1 cellular context compared by ENCODE assay signal in genomic region chrX:12370444-12371089, GRCh38.
TF ChIP-seq lines count a peak whose summit lies in the region.

No MANE protein-coding gene starts in this region.

TF ChIP-seq in HepG2, 621 proteins besides CTCF, POLR2A, EP300 and RAD21 (continued from another document):
- TF ChIP-seq KIAA2018 (CRISPR knock-in tag; IDR thresholded peaks at IDR 0.05; ENCODE audit: borderline replicate concordance) = no peak
- no peak for TF ChIP-seq MTF1 (CRISPR knock-in tag; IDR thresholded peaks at IDR 0.05)
- TF ChIP-seq MLXIP (CRISPR knock-in tag; IDR thresholded peaks at IDR 0.05; ENCODE audit: borderline replicate concordance) = no peak
- TF ChIP-seq ARNT2 (CRISPR knock-in tag; IDR thresholded peaks at IDR 0.05; ENCODE audit: low read depth) = no peak
- no peak for TF ChIP-seq ZNF576 (CRISPR knock-in tag; IDR thresholded peaks at IDR 0.05)
- TF ChIP-seq ZNF652 (CRISPR knock-in tag; IDR thresholded peaks at IDR 0.05; ENCODE audit: borderline replicate concordance, low read depth) = no peak
- TF ChIP-seq REPIN1 (CRISPR knock-in tag; IDR thresholded peaks at IDR 0.05; ENCODE audit: borderline replicate concordance, low read depth) = no peak
- no peak for TF ChIP-seq ZBED4 (CRISPR knock-in tag; IDR thresholded peaks at IDR 0.05; ENCODE audit: borderline replicate concordance)
- no peak for TF ChIP-seq ZMAT3 (CRISPR knock-in tag; conservative IDR thresholded peaks at IDR 0.05)
- TF ChIP-seq ZBTB7B (CRISPR knock-in tag; IDR thresholded peaks at IDR 0.05) = no peak
- no peak for TF ChIP-seq MTF2 (CRISPR knock-in tag; IDR thresholded peaks at IDR 0.05; ENCODE audit: borderline replicate concordance)
- no peak for TF ChIP-seq ZNF792 (CRISPR knock-in tag; IDR thresholded peaks at IDR 0.05)
- no peak for TF ChIP-seq MED13 (CRISPR knock-in tag; IDR thresholded peaks at IDR 0.05)
